ENCODE assay signal across 8 cellular contexts in the genomic region with DNA sequence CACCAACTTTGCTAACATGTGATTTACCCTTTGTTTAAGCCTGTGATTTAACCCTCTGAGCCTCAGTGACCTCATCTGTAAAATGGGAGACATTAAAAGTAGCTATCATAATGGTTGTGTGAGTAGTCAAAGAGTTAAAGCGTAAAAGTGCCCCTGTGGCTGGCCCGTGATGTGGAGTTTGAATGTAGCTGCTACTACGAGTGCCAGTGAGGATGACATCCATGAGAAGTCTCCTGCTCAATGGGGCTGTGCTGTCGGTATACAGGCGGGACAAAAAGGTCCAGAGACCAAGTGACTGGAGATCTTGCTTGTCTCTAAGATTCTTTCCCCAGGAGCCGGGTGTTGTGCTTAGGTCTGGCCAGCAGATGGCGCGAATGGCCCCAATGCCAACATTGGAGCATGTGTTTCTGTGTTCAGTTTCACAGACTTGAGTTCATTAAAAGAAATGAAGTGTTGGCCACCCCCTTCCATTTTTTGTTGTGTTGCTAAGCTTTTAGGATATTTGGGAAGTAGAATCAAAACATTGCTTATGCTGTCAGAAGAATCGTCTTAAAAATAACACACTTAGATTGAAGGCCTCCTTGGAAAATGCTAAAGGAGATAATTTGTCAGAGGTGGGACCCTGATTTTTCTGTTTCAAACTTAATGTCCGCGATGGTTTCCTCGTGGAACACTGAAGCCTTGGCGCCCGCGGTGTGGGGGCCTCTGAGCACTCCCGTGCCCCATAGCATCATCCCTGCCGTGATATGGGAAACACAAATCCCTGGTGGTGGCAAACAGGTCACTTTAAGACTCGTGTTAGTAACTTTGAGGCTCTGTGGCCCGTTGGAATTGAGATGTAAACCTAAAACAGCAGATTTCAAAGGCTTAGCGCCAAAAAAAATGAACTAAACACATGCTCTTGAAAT. TPM values are rescaled to one million over a fixed set of nuclear protein-coding genes. Genes with fewer than 3 reads are reported as not detected.
DNase-seq lines count a peak whose midpoint lies in the region; ATAC-seq and TF ChIP-seq lines count a peak whose summit lies in the region.

No MANE protein-coding gene starts in this region.

- peaks cover 7% of the 10 kb centered on the region for H3K36me3 Mint-ChIP-seq in activated naive CD8-positive, alpha-beta T cell treated with anti-CD3 and anti-CD28 coated beads for 36 hours

- H3K27me3 Mint-ChIP-seq in activated naive CD8-positive, alpha-beta T cell treated with anti-CD3 and anti-CD28 coated beads for 36 hours: no peaks in the 10 kb centered on the region

- intact Hi-C loops in cardiac septum (cut with DNase I): loop anchor here (2.0 to 10.0 kb wide), 2 partner anchors 113 to 823 kb away; no protein-coding TSS in a partner anchor
- intact Hi-C loops in psoas muscle (cut with DNase I): loop anchor here (1.0 to 5.0 kb wide), 3 partner anchors 90 to 113 kb away; no protein-coding TSS in a partner anchor

- no peaks in the 10 kb centered on the region for H3K9me3 Mint-ChIP-seq in activated naive CD8-positive, alpha-beta T cell treated with anti-CD3 and anti-CD28 coated beads for 36 hours

- H3K4me3 ChIP-seq in MG63 (no peak overlapping the region), psoas muscle (no peak overlapping the region)

- H3K27ac Mint-ChIP-seq in activated naive CD8-positive, alpha-beta T cell treated with anti-CD3 and anti-CD28 coated beads for 36 hours: peak overlapping the region; percentile 57

- 46 to 55% (median 47%) methylated on average over 20 of the region's 20 CpGs for WGBS in psoas muscle, 3 donors

- DNase-seq in NCI-H446 (lab: John Stamatoyannopoulos, UW) (peak; percentile 46 to 79), NCI-H446 treated with DMSO at 0.1 percent for 48 hours (lab: John Stamatoyannopoulos, UW) (no peak), MG63 (peak; percentile 64), SW 1271 (lab: John Stamatoyannopoulos, UW) (peak; percentile 24 to 69), cardiac septum (ENCODE audit: low spot score) (peak; percentile 93), psoas muscle (peak; percentile 77 to 90)
- peak; percentile 73 for DNase-seq in activated naive CD8-positive, alpha-beta T cell treated with anti-CD3 and anti-CD28 coated beads for 36 hours

- H3K36me3 ChIP-seq in MG63 (peaks cover 50% of the 10 kb centered on the region), psoas muscle (ENCODE audit: insufficient read depth in 1 of 2, low read depth in 1 of 2) (peaks cover 0 to 43% of the 10 kb centered on the region in 2 donors)

- no peak overlapping the region for H3K4me3 Mint-ChIP-seq in activated naive CD8-positive, alpha-beta T cell treated with anti-CD3 and anti-CD28 coated beads for 36 hours

- H3K9me3 ChIP-seq in MG63 (no peaks in the 10 kb centered on the region), psoas muscle (no peaks in the 10 kb centered on the region)

- no peak overlapping the region for H3K27ac ChIP-seq in psoas muscle

- peak; percentile 93 for TF ChIP-seq CTCF in psoas muscle (IDR thresholded peaks at IDR 0.05)

- H3K27me3 ChIP-seq in MG63 (no peaks in the 10 kb centered on the region; the same call in 1 of the 2 replicates), psoas muscle (ENCODE audit: insufficient read depth in 3 of 3, low read length in 2 of 3) (no peaks in the 10 kb centered on the region)

- ATAC-seq in psoas muscle (peak; percentile 78 to 84 (median 82)), HG03108 (IDR thresholded peaks at IDR 0.05; ENCODE audit: unreplicated experiment) (no peak)

- H3K4me1 ChIP-seq in psoas muscle: no peaks in the 10 kb centered on the region

- H3K4me1 Mint-ChIP-seq in activated naive CD8-positive, alpha-beta T cell treated with anti-CD3 and anti-CD28 coated beads for 36 hours: peaks cover 22% of the 10 kb centered on the region

RNA-seq across cellular contexts. Expression of a gene that starts 9.3 kb away (rescaled TPM):
- total RNA-seq in MG63 (2014; rRNA removed; shearing (Covaris generic); ENCODE audit: low replicate concordance): 50.0 and 51.2 TPM in 2 replicates
- total RNA-seq in activated naive CD8-positive, alpha-beta T cell treated with anti-CD3 and anti-CD28 coated beads for 36 hours: 100 to 1,000 TPM; 142 to 144 TPM
- total RNA-seq in cardiac septum: 63.1 TPM
- 100 to 1,000 TPM in 2 of 4 donors, 10 to 100 TPM in 2; 73.2 to 202 (median 93.0) TPM for total RNA-seq in psoas muscle
- polyA plus RNA-seq in psoas muscle: 100 to 1,000 TPM; 135 to 308 (median 144) TPM

RNA-seq across cellular contexts. Expression of a gene that starts 30.8 kb away (rescaled TPM):
- 74.3 and 85.5 TPM in 2 replicates for total RNA-seq in MG63 (2014; rRNA removed; shearing (Covaris generic); ENCODE audit: low replicate concordance)
- 10 to 100 TPM; 59.0 to 60.0 TPM for total RNA-seq in activated naive CD8-positive, alpha-beta T cell treated with anti-CD3 and anti-CD28 coated beads for 36 hours
- total RNA-seq in cardiac septum: 13.8 TPM
- 10 to 100 TPM in 3 of 4 donors, 1 to 10 TPM in 1; 9.1 to 17.3 (median 14.4) TPM for total RNA-seq in psoas muscle
- 10 to 100 TPM; 13.9 to 23.6 (median 18.9) TPM for polyA plus RNA-seq in psoas muscle

RNA-seq across cellular contexts. Expression of a gene that starts 52.2 kb away (rescaled TPM):
- total RNA-seq in MG63 (2014; rRNA removed; shearing (Covaris generic); ENCODE audit: low replicate concordance): not detected in 2 replicates
- total RNA-seq in activated naive CD8-positive, alpha-beta T cell treated with anti-CD3 and anti-CD28 coated beads for 36 hours: not detected
- not detected for total RNA-seq in cardiac septum
- not detected for total RNA-seq in psoas muscle
- polyA plus RNA-seq in psoas muscle: not detected
